Comparison of ENCODE assay signal across 2 cellular contexts in genomic region chr14:97276573-97276972, GRCh38.
TF ChIP-seq lines count a peak whose summit lies in the region.

No MANE protein-coding gene starts in this region.

TF ChIP-seq in GM12878, 131 proteins besides CTCF, POLR2A, EP300 and RAD21:
- TF ChIP-seq ATF7 (IDR thresholded peaks at IDR 0.05; ENCODE audit: low read depth) (no peak), RUNX3 (IDR thresholded peaks at IDR 0.05; ENCODE audit: low read length) (0 out of 2 replicates have a peak, but pooled peaks have one; percentile 16)

TF ChIP-seq in HEK293T, 16 proteins besides CTCF, POLR2A, EP300 and RAD21:
- no peak for TF ChIP-seq ZNF384 (IDR thresholded peaks at IDR 0.05)
- TF ChIP-seq ARNT (IDR thresholded peaks at IDR 0.05), result no peak
- no peak for TF ChIP-seq FOXA1 (IDR thresholded peaks at IDR 0.05)
- TF ChIP-seq LEF1 (IDR thresholded peaks at IDR 0.05; ENCODE audit: borderline replicate concordance), result no peak
- TF ChIP-seq SUZ12 (IDR thresholded peaks at IDR 0.05), result no peak
- TF ChIP-seq NFRKB (IDR thresholded peaks at IDR 0.05), result no peak
- no peak for TF ChIP-seq ELF4 (IDR thresholded peaks at IDR 0.05)
- no peak for TF ChIP-seq BHLHE40 (IDR thresholded peaks at IDR 0.05; ENCODE audit: borderline replicate concordance)
- no peak for TF ChIP-seq FOXK2 (IDR thresholded peaks at IDR 0.05)
- no peak for TF ChIP-seq FOXM1 (IDR thresholded peaks at IDR 0.05; ENCODE audit: borderline replicate concordance)
- TF ChIP-seq CTBP1 (IDR thresholded peaks at IDR 0.05; ENCODE audit: borderline replicate concordance), result no peak
- TF ChIP-seq TARDBP (IDR thresholded peaks at IDR 0.05), result no peak
